In genomic region chr17:76506408-76507328, GRCh38 we compare ENCODE assay signal across 8 cellular contexts. TPM values are rescaled to one million over a fixed set of nuclear protein-coding genes. Genes with fewer than 3 reads are reported as not detected.
DNase-seq lines count a peak whose midpoint lies in the region; ATAC-seq and TF ChIP-seq lines count a peak whose summit lies in the region.

No MANE protein-coding gene starts in this region.

- DNase-seq in GM10248 (ENCODE audit: extremely low spot score) (peak; percentile 88), HuH-7 (ENCODE audit: low spot score) (peak; percentile 92), OCI-M2 (lab: John Stamatoyannopoulos, UW; ENCODE audit: unreplicated experiment) (peak; percentile 78), activated T-cell treated with anti-CD3 and anti-CD28 coated beads for 4 hours (peak; percentile 90)
- peak; percentile 80 to 98 (median 88) for DNase-seq in naive thymus-derived CD8-positive, alpha-beta T cell
- DNase-seq in stimulated activated naive B cell treated with anti-CD40 and anti-IgM and Interleukin-4, amounts not matched to agents 10 μg/mL and 1 μg/mL and 100 μg/mL, for 72 hours, result peak; percentile 88

- no peak overlapping the region for H3K4me3 Mint-ChIP-seq in naive thymus-derived CD8-positive, alpha-beta T cell
- peak overlapping the region in 1 of 2 donors; percentile 39 for H3K4me3 Mint-ChIP-seq in stimulated activated naive B cell treated with anti-CD40 and anti-IgM and Interleukin-4, amounts not matched to agents 10 μg/mL and 1 μg/mL and 100 μg/mL, for 72 hours

- peaks cover 7 to 43% (median 23%) of the 10 kb centered on the region in 4 donors for H3K4me1 Mint-ChIP-seq in naive thymus-derived CD8-positive, alpha-beta T cell
- H3K4me1 Mint-ChIP-seq in stimulated activated naive B cell treated with anti-CD40 and anti-IgM and Interleukin-4, amounts not matched to agents 10 μg/mL and 1 μg/mL and 100 μg/mL, for 72 hours, result peaks cover 20 to 33% of the 10 kb centered on the region in 2 donors

- H3K9me3 Mint-ChIP-seq in naive thymus-derived CD8-positive, alpha-beta T cell, result no peaks in the 10 kb centered on the region
- no peaks in the 10 kb centered on the region for H3K9me3 Mint-ChIP-seq in stimulated activated naive B cell treated with anti-CD40 and anti-IgM and Interleukin-4, amounts not matched to agents 10 μg/mL and 1 μg/mL and 100 μg/mL, for 72 hours

- peak; percentile 89 for TF ChIP-seq CTCF in GM10248 (IDR thresholded peaks at IDR 0.05; ENCODE audit: control extremely low read depth, extremely low read depth, low read depth, missing control alignments)

- H3K36me3 Mint-ChIP-seq in naive thymus-derived CD8-positive, alpha-beta T cell, result no peaks in the 10 kb centered on the region
- H3K36me3 Mint-ChIP-seq in stimulated activated naive B cell treated with anti-CD40 and anti-IgM and Interleukin-4, amounts not matched to agents 10 μg/mL and 1 μg/mL and 100 μg/mL, for 72 hours, result no peaks in the 10 kb centered on the region

- CTCF ChIA-PET in GM10248 (lab: Yijun Ruan, JAX), result interaction anchor here (0.7 to 22.6 kb wide), 31 partner anchors 8 to 275 kb away, joined by 3 to 496 read pairs (median 4); partner anchors contain the start of genes AANAT, PRPSAP1, SPHK1 and UBE2O

- peak overlapping the region in 9 of 10 donors; percentile 48 to 83 (median 75) for H3K27ac Mint-ChIP-seq in naive thymus-derived CD8-positive, alpha-beta T cell
- peak overlapping the region; percentile 69 for H3K27ac Mint-ChIP-seq in stimulated activated naive B cell treated with anti-CD40 and anti-IgM and Interleukin-4, amounts not matched to agents 10 μg/mL and 1 μg/mL and 100 μg/mL, for 72 hours

- no peaks in the 10 kb centered on the region for H3K27me3 Mint-ChIP-seq in naive thymus-derived CD8-positive, alpha-beta T cell
- H3K27me3 Mint-ChIP-seq in stimulated activated naive B cell treated with anti-CD40 and anti-IgM and Interleukin-4, amounts not matched to agents 10 μg/mL and 1 μg/mL and 100 μg/mL, for 72 hours, result peaks cover 5 to 6% of the 10 kb centered on the region in 2 donors

- POLR2A ChIA-PET in GM10248 (lab: Yijun Ruan, JAX), result no interaction called here
- POLR2A ChIA-PET in naive thymus-derived CD8-positive, alpha-beta T cell (lab: Charles Lee), result interaction anchor here (0.6 to 2.8 kb wide), 7 partner anchors 8 to 308 kb away, joined by 3 to 22 read pairs (median 6); partner anchors contain the start of gene AANAT

- peak; percentile 67 for ATAC-seq in esophagus mucosa
- ATAC-seq in naive thymus-derived CD8-positive, alpha-beta T cell, result peak; percentile 83 to 85
- ATAC-seq in stimulated activated naive B cell treated with anti-CD40 and anti-IgM and Interleukin-4, amounts not matched to agents 10 μg/mL and 1 μg/mL and 100 μg/mL, for 72 hours (replicated peaks), result peak; percentile 86 to 87
- ATAC-seq in HG03095 (IDR thresholded peaks at IDR 0.05; ENCODE audit: unreplicated experiment), result no peak

RNA-seq across cellular contexts. Expression of gene RHBDF2, which starts 5.4 kb away (rescaled TPM):
- 36.8 TPM for total RNA-seq in esophagus mucosa
- total RNA-seq in naive thymus-derived CD8-positive, alpha-beta T cell, result 10 to 100 TPM; 59.4 to 62.4 TPM
- polyA plus RNA-seq in naive thymus-derived CD8-positive, alpha-beta T cell, result 10 to 100 TPM in 1 of 3 donors, 1 to 10 TPM in 2; 4.8 to 10.2 (median 6.2) TPM

RNA-seq across cellular contexts. Expression of gene CYGB, which starts 30.8 kb away (rescaled TPM):
- 2.6 TPM for total RNA-seq in esophagus mucosa
- total RNA-seq in naive thymus-derived CD8-positive, alpha-beta T cell, result 1 to 10 TPM in 1 of 2 experiments, under 1 TPM in 1; 0.52 to 2.1 TPM
- 1 to 10 TPM in 1 of 3 donors, under 1 TPM in 2; 0.40 to 1.0 (median 0.53) TPM for polyA plus RNA-seq in naive thymus-derived CD8-positive, alpha-beta T cell

RNA-seq across cellular contexts. Expression of gene PRCD, which starts 33.2 kb away (rescaled TPM):
- total RNA-seq in esophagus mucosa, result 0.64 TPM
- 1 to 10 TPM; 4.0 to 5.3 TPM for total RNA-seq in naive thymus-derived CD8-positive, alpha-beta T cell
- polyA plus RNA-seq in naive thymus-derived CD8-positive, alpha-beta T cell, result 10 to 100 TPM in 1 of 3 donors, 1 to 10 TPM in 2; 5.0 to 11.4 (median 7.1) TPM

RNA-seq across cellular contexts. Expression of gene AANAT, which starts 39.3 kb away (rescaled TPM):
- total RNA-seq in esophagus mucosa, result not detected
- total RNA-seq in naive thymus-derived CD8-positive, alpha-beta T cell, result not detected
- polyA plus RNA-seq in naive thymus-derived CD8-positive, alpha-beta T cell, result not detected

RNA-seq across cellular contexts. Expression of gene UBE2O, which starts 53.7 kb away (rescaled TPM):
- 17.2 TPM for total RNA-seq in esophagus mucosa
- 10 to 100 TPM; 49.7 to 50.4 TPM for total RNA-seq in naive thymus-derived CD8-positive, alpha-beta T cell
- polyA plus RNA-seq in naive thymus-derived CD8-positive, alpha-beta T cell, result 10 to 100 TPM in 2 of 3 donors, 1 to 10 TPM in 1; 8.8 to 14.4 (median 10.6) TPM
